17 cellular contexts compared by ENCODE assay signal in genomic region chr7:115924398-115924797, GRCh38.
"Had no signal": no experiment of that assay in that cellular context is flagged by ENCODE, and none has a peak within 500 bp of the region (broad histone marks: within the 10 kb centered on the region; RNA-seq: fewer than 3 reads in every experiment).

No MANE protein-coding gene starts in this region.

- H3K4me3 ChIP-seq: breast epithelium, esophagus muscularis mucosa, heart right ventricle, ovary, skin epidermis, transverse colon had no signal

- H3K36me3 ChIP-seq: breast epithelium, esophagus muscularis mucosa, heart right ventricle, ovary, transverse colon, WERI-Rb-1 had no signal

- DNase-seq: activated CD4-positive, alpha-beta memory T cell treated with anti-CD3 and anti-CD28 coated beads, Interleukin-2, amount 10 ng/mL, durations not matched to agents 7 days and 5 days; activated CD4-positive, alpha-beta T cell treated with anti-CD3 and anti-CD28 coated beads for 36 hours; activated CD8-positive, alpha-beta memory T cell treated with anti-CD3 and anti-CD28 coated beads, Interleukin-2, amount 50 U/mL, for 4 hours; activated gamma-delta T cell treated with Interleukin-2 at 50 U/mL for 16 hours; activated naive CD8-positive, alpha-beta T cell treated with anti-CD3 and anti-CD28 coated beads for 36 hours; activated T-cell treated with anti-CD3 and anti-CD28 coated beads, Interleukin-2, amount 50 U/mL, for 72 hours; heart right ventricle; left ventricle myocardium superior; ovary; T-cell; T1000; transverse colon; WERI-Rb-1 had no signal

- H3K27me3 ChIP-seq: breast epithelium, esophagus muscularis mucosa, heart right ventricle, ovary, transverse colon had no signal

- H3K9me3 Mint-ChIP-seq: activated CD4-positive, alpha-beta memory T cell treated with anti-CD3 and anti-CD28 coated beads, Interleukin-2, amount 10 ng/mL, durations not matched to agents 7 days and 5 days; activated naive CD8-positive, alpha-beta T cell treated with anti-CD3 and anti-CD28 coated beads for 36 hours; neural crest cell had no signal

- H3K9me3 ChIP-seq: breast epithelium, esophagus muscularis mucosa, heart right ventricle, ovary, transverse colon had no signal

- H3K36me3 Mint-ChIP-seq: activated naive CD8-positive, alpha-beta T cell treated with anti-CD3 and anti-CD28 coated beads for 36 hours; T-cell had no signal

- H3K27ac ChIP-seq: breast epithelium, esophagus muscularis mucosa, heart right ventricle, ovary, skin epidermis, transverse colon, WERI-Rb-1 had no signal

- H3K4me1 ChIP-seq: breast epithelium had no signal

- H3K4me3 Mint-ChIP-seq: activated CD4-positive, alpha-beta memory T cell treated with anti-CD3 and anti-CD28 coated beads, Interleukin-2, amount 10 ng/mL, durations not matched to agents 7 days and 5 days; activated CD4-positive, alpha-beta T cell treated with anti-CD3 and anti-CD28 coated beads for 36 hours; activated naive CD8-positive, alpha-beta T cell treated with anti-CD3 and anti-CD28 coated beads for 36 hours; activated T-cell treated with anti-CD3 and anti-CD28 coated beads, Interleukin-2, amount 50 U/mL, for 72 hours; neural crest cell; T-cell had no signal

- ATAC-seq: activated CD4-positive, alpha-beta T cell treated with anti-CD3 and anti-CD28 coated beads for 36 hours; activated T-cell treated with anti-CD3 and anti-CD28 coated beads, Interleukin-2, amount 50 U/mL, for 72 hours; left ventricle myocardium superior; T-cell had no signal

- H3K27me3 Mint-ChIP-seq: activated CD4-positive, alpha-beta memory T cell treated with anti-CD3 and anti-CD28 coated beads, Interleukin-2, amount 10 ng/mL, durations not matched to agents 7 days and 5 days; activated CD4-positive, alpha-beta T cell treated with anti-CD3 and anti-CD28 coated beads for 36 hours; activated naive CD8-positive, alpha-beta T cell treated with anti-CD3 and anti-CD28 coated beads for 36 hours; T-cell had no signal

- H3K4me1 Mint-ChIP-seq: activated CD4-positive, alpha-beta memory T cell treated with anti-CD3 and anti-CD28 coated beads, Interleukin-2, amount 10 ng/mL, durations not matched to agents 7 days and 5 days; activated CD4-positive, alpha-beta T cell treated with anti-CD3 and anti-CD28 coated beads for 36 hours; activated naive CD8-positive, alpha-beta T cell treated with anti-CD3 and anti-CD28 coated beads for 36 hours; T-cell had no signal

- H3K27ac Mint-ChIP-seq: activated CD4-positive, alpha-beta memory T cell treated with anti-CD3 and anti-CD28 coated beads, Interleukin-2, amount 10 ng/mL, durations not matched to agents 7 days and 5 days; activated CD4-positive, alpha-beta T cell treated with anti-CD3 and anti-CD28 coated beads for 36 hours; activated naive CD8-positive, alpha-beta T cell treated with anti-CD3 and anti-CD28 coated beads for 36 hours; activated T-cell treated with anti-CD3 and anti-CD28 coated beads, Interleukin-2, amount 50 U/mL, for 72 hours; T-cell had no signal
